In the genomic region with DNA sequence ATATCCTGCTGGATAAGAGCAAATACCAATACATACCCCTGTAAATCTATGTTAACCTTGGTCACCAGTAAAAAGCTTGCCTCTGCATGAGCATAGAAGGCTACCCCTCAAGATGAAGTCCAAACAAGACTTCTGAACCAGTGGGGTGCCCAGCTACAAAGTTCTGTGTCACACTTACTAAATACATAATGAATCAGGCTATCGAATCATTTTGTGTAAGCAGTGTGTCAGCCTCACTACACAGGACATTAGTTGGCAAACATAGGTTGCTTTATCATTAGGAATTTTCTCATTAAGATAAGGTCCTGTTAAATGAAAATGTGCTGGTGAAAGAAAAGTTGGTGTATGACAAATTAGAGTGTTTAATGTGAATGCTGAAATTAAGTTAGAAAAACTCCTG, we compare ENCODE assay signal across 20 cellular contexts.
DNase-seq lines count a peak whose midpoint lies in the region; ATAC-seq, FAIRE-seq and TF ChIP-seq lines count a peak whose summit lies in the region.
"Had no signal": no experiment of that assay in that cellular context is flagged by ENCODE, and none has a peak within 500 bp of the region (broad histone marks: within the 10 kb centered on the region; RNA-seq: fewer than 3 reads in every experiment).

No MANE protein-coding gene starts in this region.

- H4K20me1 ChIP-seq in GM23248 (ENCODE audit: insufficient read depth) (no peaks in the 10 kb centered on the region), fibroblast of lung (ENCODE audit: control insufficient read depth, extremely low read depth, insufficient read depth, low read length) (no peaks in the 10 kb centered on the region)

- H3K9me2 ChIP-seq in GM23248 (ENCODE audit: insufficient read depth), result no peaks in the 10 kb centered on the region

- no peak for TF ChIP-seq CTCF in fibroblast of lung (conservative IDR thresholded peaks at IDR 0.05 in 1 of 2, IDR thresholded peaks at IDR 0.05 in 1 of 2; ENCODE audit: low read depth in 1 of 2, low read length in 2 of 2)

- peaks cover 6% of the 10 kb centered on the region; the same call in 1 of the 2 replicates for H3K27me3 ChIP-seq in GM23248 (replicated peaks; ENCODE audit: insufficient read depth)
- no peaks in the 10 kb centered on the region for H3K27me3 ChIP-seq in fibroblast of lung (ENCODE audit: control insufficient read depth, insufficient read depth, low read length)
- no peaks in the 10 kb centered on the region for H3K27me3 ChIP-seq in skeletal muscle satellite cell (ENCODE audit: control insufficient read depth, insufficient read depth, low read length)

- H3K4me1 ChIP-seq in GM23248 (ENCODE audit: insufficient read depth), result peaks cover 31% of the 10 kb centered on the region
- H3K4me1 ChIP-seq in fibroblast of lung (ENCODE audit: control insufficient read depth, extremely low read depth, insufficient read depth, low read length), result no peaks in the 10 kb centered on the region
- H3K4me1 ChIP-seq in skeletal muscle satellite cell (ENCODE audit: control insufficient read depth, insufficient read depth, low read length), result peaks cover 29% of the 10 kb centered on the region
- H3K4me1 ChIP-seq: BE2C had no signal

- H3F3A ChIP-seq in GM23248 (ENCODE audit: insufficient read depth), result peaks cover 16% of the 10 kb centered on the region

- H3K27ac ChIP-seq in GM23248 (no peak overlapping the region), fibroblast of lung (ENCODE audit: insufficient read depth, low read length) (no peak overlapping the region)
- H3K27ac ChIP-seq: C4-2B, HL-60 had no signal

- H3K36me3 ChIP-seq in GM23248 (ENCODE audit: low read depth) (no peaks in the 10 kb centered on the region), fibroblast of lung (ENCODE audit: control insufficient read depth, insufficient read depth, low read length) (no peaks in the 10 kb centered on the region), skeletal muscle satellite cell (ENCODE audit: insufficient read depth, low read length) (no peaks in the 10 kb centered on the region)
- H3K36me3 ChIP-seq: BE2C had no signal

- no peak for FAIRE-seq in HTR-8/SVneo (lab: Jason Lieb, UNC)
- FAIRE-seq: A204.1, GM12892 had no signal

- H3K4me3 ChIP-seq in GM23248, result no peak overlapping the region
- H3K4me3 ChIP-seq in fibroblast of lung (replicated peaks in 1 of 4; ENCODE audit: control extremely low read depth in 1 of 4, insufficient read depth in 1 of 4, low read depth in 3 of 4, low read length in 4 of 4), result no peak overlapping the region
- H3K4me3 ChIP-seq in skeletal muscle satellite cell (ENCODE audit: low read length), result no peak overlapping the region

- H3K79me2 ChIP-seq in GM23248 (ENCODE audit: insufficient read depth) (no peaks in the 10 kb centered on the region), fibroblast of lung (ENCODE audit: control insufficient read depth, insufficient read depth, low read length) (no peaks in the 10 kb centered on the region)

- 8 to 14% methylated on average over 1 of the region's 1 CpG for WGBS in GM23248 (ENCODE audit: low coverage in 1 of 2, low lambda C conversion rate in 2 of 2, missing lambda C conversion rate in 2 of 2), 2 experiments

- ATAC-seq in HG03097 (IDR thresholded peaks at IDR 0.05; ENCODE audit: low FRiP score, unreplicated experiment), result no peak

- H3K9ac ChIP-seq in GM23248 (no peak overlapping the region), fibroblast of lung (ENCODE audit: insufficient read depth, low read length) (no peak overlapping the region), skeletal muscle satellite cell (ENCODE audit: low read depth, low read length) (peak overlapping the region; percentile 53)

- in situ Hi-C loops in GM23248 (cut with MboI), result loop anchor here (10.0 kb wide), 1 partner anchor 339 kb away; no protein-coding TSS in a partner anchor

- H2AFZ ChIP-seq in GM23248, result no peak overlapping the region
- H2AFZ ChIP-seq in fibroblast of lung (ENCODE audit: low read length), result peak overlapping the region; percentile 25

- no peaks in the 10 kb centered on the region for H3K9me3 ChIP-seq in GM23248 (ENCODE audit: low read depth)
- no peaks in the 10 kb centered on the region for H3K9me3 ChIP-seq in fibroblast of lung (ENCODE audit: control insufficient read depth, insufficient read depth, low read depth, low read length)
- no peaks in the 10 kb centered on the region for H3K9me3 ChIP-seq in skeletal muscle satellite cell (replicated peaks; ENCODE audit: low read length)
- H3K9me3 ChIP-seq: BE2C had no signal

- DNase-seq in GM23248 (peak; percentile 50), RKO (ENCODE audit: low spot score) (peak; percentile 22), fibroblast of lung (ENCODE audit: low read depth in 2 of 2) (peak in 1 of 2 donors; percentile 20), HTR-8/SVneo (ENCODE audit: insufficient read length, low spot score) (no peak)
- DNase-seq in activated naive CD4-positive, alpha-beta T cell treated with Interleukin-2 at 50 U/mL for 16 hours, result no peak
- DNase-seq: BE2C; CD4-positive, alpha-beta memory T cell; DMS153; DMS79 treated with DMSO at 0.1 percent for 48 hours; EL; GDM1; GOT3; H9; IMR-90 had no signal

- H3K4me2 ChIP-seq in GM23248 (ENCODE audit: unreplicated experiment) (no peak overlapping the region), fibroblast of lung (ENCODE audit: extremely low read depth, insufficient read depth, low read length) (peak overlapping the region; percentile 29), skeletal muscle satellite cell (ENCODE audit: low read length) (peak overlapping the region; percentile 22)

Comparison
In these comparisons a context has a peak if more than half of its experiments do, and no peak if none do; other contexts are left out.
1. DNase-seq: peak in GM23248 (single experiment) and RKO (single experiment); none in activated naive CD4-positive, alpha-beta T cell treated with Interleukin-2 at 50 U/mL for 16 hours (single experiment) and HTR-8/SVneo (single experiment).